ENCODE assay signal across 26 cellular contexts in the genomic region with DNA sequence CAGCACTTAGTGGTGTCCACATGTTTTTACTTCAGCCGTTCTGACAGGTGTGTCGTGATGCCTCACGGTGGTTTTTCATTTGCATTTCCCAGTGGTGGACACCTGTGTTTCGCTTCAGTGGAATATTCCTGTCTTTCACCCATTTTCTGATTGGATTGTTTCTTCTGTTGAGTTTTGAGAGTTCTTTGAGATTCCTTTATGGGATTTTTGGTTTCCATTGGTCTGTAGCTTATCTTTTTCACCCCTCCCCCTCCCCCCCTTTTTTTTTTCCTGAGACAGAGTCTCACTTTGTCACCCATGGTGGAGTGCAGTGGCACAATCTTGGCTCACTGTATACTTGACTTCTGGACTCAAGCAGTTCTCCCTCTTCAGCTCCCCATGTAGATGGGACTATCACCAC. TPM values are rescaled to one million over a fixed set of nuclear protein-coding genes. Genes with fewer than 3 reads are reported as not detected.
DNase-seq lines count a peak whose midpoint lies in the region; ATAC-seq, FAIRE-seq and TF ChIP-seq lines count a peak whose summit lies in the region.
"Had no signal": no experiment of that assay in that cellular context is flagged by ENCODE, and none has a peak within 500 bp of the region (broad histone marks: within the 10 kb centered on the region; RNA-seq: fewer than 3 reads in every experiment).

No MANE protein-coding gene starts in this region.

- no peak for TF ChIP-seq EP300 in K562 (IDR thresholded peaks at IDR 0.05; ENCODE audit: low read length)
- no peak for TF ChIP-seq EP300 in sigmoid colon (IDR thresholded peaks at IDR 0.05)

- CTCF ChIA-PET in HEK293 (lab: Yijun Ruan, JAX) = interaction anchor here (1.6 kb wide), 1 partner anchor 22 kb away, joined by 5 read pairs; a partner anchor contains a TSS
- CTCF ChIA-PET in K562 (lab: Yijun Ruan, JAX; ENCODE audit: low intra/inter-chr PET ratio) = no interaction called here

- POLR2A ChIA-PET in HEK293 (lab: Yijun Ruan, JAX) = interaction anchor here (0.7 to 1.3 kb wide), 4 partner anchors 11 to 387 kb away, joined by 3 to 8 read pairs (median 4); no protein-coding TSS in a partner anchor
- POLR2A ChIA-PET in K562 (lab: Yijun Ruan, JAX) = interaction anchor here (1.2 kb wide), 1 partner anchor 9 kb away, joined by 3 read pairs; no protein-coding TSS in a partner anchor

- H3K4me1 ChIP-seq in HEK293 (ENCODE audit: control insufficient read depth, insufficient read depth, low read length) (peaks cover 4% of the 10 kb centered on the region; the same call in 1 of the 2 replicates), K562 (replicated peaks in 1 of 2; ENCODE audit: control insufficient read depth in 2 of 2, insufficient read depth in 2 of 2, low read length in 2 of 2) (peaks cover 8 to 27% of the 10 kb centered on the region in 2 experiments; a peak in 4 of 5 replicates), psoas muscle (peaks cover 40% of the 10 kb centered on the region), small intestine (ENCODE audit: control insufficient read depth in 2 of 2, insufficient read depth in 1 of 2, low read depth in 1 of 2, low read length in 1 of 2) (peaks cover 0 to 5% of the 10 kb centered on the region in 2 donors), sigmoid colon (peaks cover 0 to 30% (median 27%) of the 10 kb centered on the region in 4 donors)
- H3K4me1 ChIP-seq: BE2C had no signal

- intact Hi-C loops in K562 (cut with micrococcal nuclease) (no loop called here), psoas muscle (cut with DNase I) (no loop called here), sigmoid colon (cut with DNase I) (no loop called here)

- TF ChIP-seq POLR2A in K562 (conservative IDR thresholded peaks at IDR 0.05) (no peak), sigmoid colon (IDR thresholded peaks at IDR 0.05) (no peak)

- TF ChIP-seq CTCF in HEK293 (tag by site-specific recombination; IDR thresholded peaks at IDR 0.05) (no peak), K562 (IDR thresholded peaks at IDR 0.05 in 2 of 3, conservative IDR thresholded peaks at IDR 0.05 in 1 of 3; ENCODE audit: insufficient read depth in 2 of 3, low read depth in 1 of 3, low read length in 3 of 3) (no peak), psoas muscle (IDR thresholded peaks at IDR 0.05) (no peak), sigmoid colon (IDR thresholded peaks at IDR 0.05) (no peak)

- peak; percentile 29 for FAIRE-seq in K562 (lab: Jason Lieb, UNC)
- FAIRE-seq in small intestine (lab: Jason Lieb, UNC) = no peak
- FAIRE-seq: A549, D721Med, GM12878 had no signal

- H3K27me3 ChIP-seq in K562 (ENCODE audit: control insufficient read depth in 2 of 2, insufficient read depth in 2 of 2, low read length in 2 of 2) (no peaks in the 10 kb centered on the region), psoas muscle (ENCODE audit: insufficient read depth in 3 of 3, low read length in 2 of 3) (no peaks in the 10 kb centered on the region), small intestine (ENCODE audit: control insufficient read depth in 2 of 2, insufficient read depth in 2 of 2, low read length in 2 of 2) (no peaks in the 10 kb centered on the region), sigmoid colon (no peaks in the 10 kb centered on the region)
- H3K27me3 ChIP-seq: BE2C; BLaER1 treated with 17β-estradiol and CSF1 and Interleukin-3, amounts not matched to agents 10 nM and 100 nM had no signal

- peaks cover 15 to 79% of the 10 kb centered on the region in 2 experiments for H3K36me3 ChIP-seq in HEK293 (ENCODE audit: control insufficient read depth in 2 of 2, insufficient read depth in 1 of 2, low read length in 2 of 2)
- H3K36me3 ChIP-seq in K562 (ENCODE audit: control insufficient read depth, insufficient read depth, low read length) = peaks cover 76% of the 10 kb centered on the region; the same call in 2 of the 3 replicates
- peaks cover 0 to 57% of the 10 kb centered on the region in 2 donors for H3K36me3 ChIP-seq in psoas muscle (ENCODE audit: insufficient read depth in 1 of 2, low read depth in 1 of 2)
- H3K36me3 ChIP-seq in small intestine (ENCODE audit: control insufficient read depth in 2 of 2, insufficient read depth in 2 of 2, low read length in 2 of 2) = peaks cover 6 to 14% of the 10 kb centered on the region in 2 donors
- peaks cover 0 to 59% (median 9%) of the 10 kb centered on the region in 4 donors for H3K36me3 ChIP-seq in sigmoid colon
- H3K36me3 ChIP-seq: BE2C had no signal

- no peak overlapping the region for H3K9ac ChIP-seq in K562 (ENCODE audit: insufficient read depth in 1 of 2, low read depth in 2 of 2, low read length in 2 of 2)
- H3K9ac ChIP-seq: BLaER1 treated with 17β-estradiol and CSF1 and Interleukin-3, amounts not matched to agents 10 nM and 100 nM had no signal

- no peak for TF ChIP-seq RAD21 in K562 (CRISPR knock-in tag; conservative IDR thresholded peaks at IDR 0.05 in 1 of 2, IDR thresholded peaks at IDR 0.05 in 1 of 2)

- ATAC-seq in K562 (no peak), psoas muscle (peak in 3 of 4 donors; percentile 2 to 22 (median 11))
- ATAC-seq: A549, GM12878, GM23338, HCT116 had no signal

- H3K79me2 ChIP-seq in K562 (ENCODE audit: control insufficient read depth, insufficient read depth, low read length) = no peaks in the 10 kb centered on the region

- 91% methylated on average over 4 of the region's 4 CpGs for WGBS in K562 (ENCODE audit: insufficient coverage, low coverage, missing lambda C conversion rate)
- 22 to 48% (median 40%) methylated on average over 4 of the region's 4 CpGs for WGBS in psoas muscle, 3 donors
- 67 to 85% (median 69%) methylated on average over 4 of the region's 4 CpGs for WGBS in small intestine, 3 donors
- WGBS in sigmoid colon, 2 donors = 82 to 92% methylated on average over 4 of the region's 4 CpGs

- H3K27ac ChIP-seq in HEK293 (ENCODE audit: extremely low read depth, low read depth, low read length) (no peak overlapping the region), K562 (ENCODE audit: extremely low read depth, low read depth, low read length) (no peak overlapping the region), psoas muscle (peak overlapping the region; percentile 36), small intestine (ENCODE audit: low read depth in 1 of 2, low read length in 1 of 2) (no peak overlapping the region), sigmoid colon (no peak overlapping the region)
- H3K27ac ChIP-seq: A549; BLaER1 treated with 17β-estradiol and CSF1 and Interleukin-3, amounts not matched to agents 10 nM and 100 nM had no signal

- DNase-seq in K562 (ENCODE audit: extremely low read depth in 1 of 4, low spot score in 3 of 4) = no peak
- no peak for DNase-seq in psoas muscle
- peak; percentile 54 for DNase-seq in small intestine
- no peak for DNase-seq in activated CD8-positive, alpha-beta memory T cell treated with anti-CD3 and anti-CD28 coated beads, Interleukin-2, amount 50 U/mL, for 48 hours
- DNase-seq in SKM-1 treated with dmso at 0.1 percent for 144 hours (lab: John Stamatoyannopoulos, UW; ENCODE audit: unreplicated experiment) = no peak
- no peak for DNase-seq in sigmoid colon
- DNase-seq: 8988T; ACHN; AML-193; BE2C; CD4-positive, alpha-beta T cell; CD8-positive, alpha-beta memory T cell; DMS 273 treated with DMSO at 0.1 percent for 48 hours; DMS79; EL; GDM1; H9; HFFc6 had no signal

- no peak overlapping the region for H3K4me2 ChIP-seq in K562 (ENCODE audit: insufficient read depth, low read length)
- H3K4me2 ChIP-seq: A549; BLaER1 treated with 17β-estradiol and CSF1 and Interleukin-3, amounts not matched to agents 10 nM and 100 nM; GM23338 had no signal

- in situ Hi-C loops in K562 (cut with MboI) = no loop called here

- no peaks in the 10 kb centered on the region for H3K9me3 ChIP-seq in HEK293 (ENCODE audit: control insufficient read depth, insufficient read depth, low read depth, low read length)
- H3K9me3 ChIP-seq in K562 (replicated peaks; ENCODE audit: control insufficient read depth, insufficient read depth, low read depth, low read length) = no peaks in the 10 kb centered on the region
- H3K9me3 ChIP-seq in psoas muscle = no peaks in the 10 kb centered on the region
- no peaks in the 10 kb centered on the region for H3K9me3 ChIP-seq in small intestine (ENCODE audit: control insufficient read depth, low read depth)
- no peaks in the 10 kb centered on the region for H3K9me3 ChIP-seq in sigmoid colon
- H3K9me3 ChIP-seq: A549; BE2C; BLaER1 treated with 17β-estradiol and CSF1 and Interleukin-3, amounts not matched to agents 10 nM and 100 nM had no signal

- no peak overlapping the region for H3K4me3 ChIP-seq in HEK293 (ENCODE audit: low read depth, low read length)
- no peak overlapping the region for H3K4me3 ChIP-seq in K562
- H3K4me3 ChIP-seq in psoas muscle = no peak overlapping the region
- no peak overlapping the region for H3K4me3 ChIP-seq in small intestine (ENCODE audit: low read depth in 1 of 2, low read length in 2 of 2)
- H3K4me3 ChIP-seq in sigmoid colon = no peak overlapping the region
- H3K4me3 ChIP-seq: A549; BLaER1 treated with 17β-estradiol and CSF1 and Interleukin-3, amounts not matched to agents 10 nM and 100 nM; GM12878; GM23338 had no signal

- BruUV-seq in K562 (replicated peaks; lab: Mats Ljungman, UMichigan) = no TSS peak

- peaks cover 3% of the 10 kb centered on the region for H3K9me1 ChIP-seq in K562 (ENCODE audit: control insufficient read depth, insufficient read depth, low read length)

- H4K20me1 ChIP-seq in K562 (replicated peaks; ENCODE audit: control insufficient read depth, insufficient read depth, low read length) = no peaks in the 10 kb centered on the region

- no peak overlapping the region for H2AFZ ChIP-seq in K562 (ENCODE audit: low read depth, low read length)
- H2AFZ ChIP-seq: GM23338 had no signal

RNA-seq across cellular contexts. Expression of a gene that starts 8.0 kb away (rescaled TPM):
- total RNA-seq in K562 (2011; cell fraction: chromatin; rRNA removed; ENCODE audit: low replicate concordance) = 20.7 and 42.5 TPM in 2 replicates
- 27.0 and 27.3 TPM in 2 replicates for total RNA-seq in K562 (2011; cell fraction: nucleolus; rRNA removed)
- 19.0 and 21.1 TPM in 2 replicates for total RNA-seq in K562 (2011; cell fraction: nucleoplasm; rRNA removed)
- total RNA-seq in K562 (2014; rRNA removed) = 2.7 and 3.1 TPM in 2 replicates
- 1.8 and 2.0 TPM in 2 replicates for total RNA-seq in K562 (2014; rRNA removed; fragmentation: Illumina TruSeq; extraction: Trizol)
- total RNA-seq in K562 (2015; rRNA removed; fragmentation: Illumina TruSeq; extraction: Trizol) = 2.9 and 4.5 TPM in 2 replicates
- 2.8 and 4.1 TPM in 2 replicates for total RNA-seq in K562 (2021)
- 4.8 and 7.5 TPM in 2 replicates for polyA plus RNA-seq in K562 (2011; rRNA removed)
- 2.9 and 5.5 TPM in 2 replicates for polyA plus RNA-seq in K562 (2011; cell fraction: cytosol; rRNA removed)
- 40.8 and 73.8 TPM in 2 replicates for polyA plus RNA-seq in K562 (2011; cell fraction: nucleus; rRNA removed)
- polyA plus RNA-seq in K562 (2012) = 3.4 and 10.6 TPM in 2 replicates
- 2.7 and 3.1 TPM in 2 replicates for polyA plus RNA-seq in K562 (2014; fragmentation: Illumina TruSeq; extraction: Trizol)
- polyA plus RNA-seq in K562 (2014; fragmentation: Nextera tagmentation; extraction: Ambion mirVana) = under 1 TPM; 0.32 to 0.34 TPM
- 4.5 and 5.8 TPM in 2 replicates for polyA plus RNA-seq in K562 (2014; rRNA removed)
- 1.2 and 2.2 TPM in 2 replicates for polyA minus RNA-seq in K562 (2011; rRNA and poly(A)+ RNA removed)
- 0.95 and 2.6 TPM in 2 replicates for polyA minus RNA-seq in K562 (2011; cell fraction: cytosol; rRNA and poly(A)+ RNA removed)
- polyA minus RNA-seq in K562 (2011; cell fraction: nucleus; rRNA and poly(A)+ RNA removed) = 6.3 and 6.9 TPM in 2 replicates
- 1,000 to 10,000 TPM in 2 of 4 donors, 100 to 1,000 TPM in 2; 788 to 1,374 (median 978) TPM for total RNA-seq in psoas muscle
- 100 to 1,000 TPM; 256 to 608 (median 529) TPM for polyA plus RNA-seq in psoas muscle
- 1 to 10 TPM; 2.2 to 3.8 (median 2.7) TPM for polyA plus RNA-seq in small intestine
- 1 to 10 TPM; 1.8 to 5.5 (median 4.2) TPM for total RNA-seq in sigmoid colon
- 1 to 10 TPM in 1 of 3 donors, under 1 TPM in 1, not detected in 1; 0.69 to 4.2 TPM for polyA plus RNA-seq in sigmoid colon
- polyA plus RNA-seq: CD14-positive monocyte had no signal

RNA-seq across cellular contexts. Expression of a gene that starts 19.8 kb away (rescaled TPM):
- total RNA-seq in K562 (2011; cell fraction: chromatin; rRNA removed; ENCODE audit: low replicate concordance) = 36.0 and 91.8 TPM in 2 replicates
- 60.5 and 68.7 TPM in 2 replicates for total RNA-seq in K562 (2011; cell fraction: nucleolus; rRNA removed)
- 54.1 and 60.8 TPM in 2 replicates for total RNA-seq in K562 (2011; cell fraction: nucleoplasm; rRNA removed)
- 6.0 and 7.7 TPM in 2 replicates for total RNA-seq in K562 (2014; rRNA removed)
- 4.5 and 6.5 TPM in 2 replicates for total RNA-seq in K562 (2014; rRNA removed; fragmentation: Illumina TruSeq; extraction: Trizol)
- total RNA-seq in K562 (2015; rRNA removed; fragmentation: Illumina TruSeq; extraction: Trizol) = 5.6 and 7.6 TPM in 2 replicates
- total RNA-seq in K562 (2021) = 16.9 TPM in 2 replicates
- polyA plus RNA-seq in K562 (2011; rRNA removed) = 5.7 and 10.6 TPM in 2 replicates
- polyA plus RNA-seq in K562 (2011; cell fraction: cytosol; rRNA removed) = 10.7 and 16.0 TPM in 2 replicates
- polyA plus RNA-seq in K562 (2011; cell fraction: nucleus; rRNA removed) = 25.5 and 35.7 TPM in 2 replicates
- polyA plus RNA-seq in K562 (2012) = 11.7 and 15.0 TPM in 2 replicates
- 11.7 and 11.8 TPM in 2 replicates for polyA plus RNA-seq in K562 (2014; fragmentation: Illumina TruSeq; extraction: Trizol)
- 1 to 10 TPM; 1.4 to 1.6 TPM for polyA plus RNA-seq in K562 (2014; fragmentation: Nextera tagmentation; extraction: Ambion mirVana)
- polyA plus RNA-seq in K562 (2014; rRNA removed) = 7.1 and 9.9 TPM in 2 replicates
- polyA minus RNA-seq in K562 (2011; rRNA and poly(A)+ RNA removed) = 12.8 and 16.0 TPM in 2 replicates
- polyA minus RNA-seq in K562 (2011; cell fraction: cytosol; rRNA and poly(A)+ RNA removed) = 15.2 and 25.2 TPM in 2 replicates
- 15.1 and 17.1 TPM in 2 replicates for polyA minus RNA-seq in K562 (2011; cell fraction: nucleus; rRNA and poly(A)+ RNA removed)
- 10 to 100 TPM in 3 of 4 donors, 1 to 10 TPM in 1; 7.2 to 12.6 (median 10.9) TPM for total RNA-seq in psoas muscle
- polyA plus RNA-seq in psoas muscle = 1 to 10 TPM; 4.2 to 7.7 (median 6.4) TPM
- polyA plus RNA-seq in small intestine = 10 to 100 TPM in 1 of 3 donors, 1 to 10 TPM in 2; 5.7 to 15.8 (median 6.7) TPM
- 10 to 100 TPM in 3 of 4 donors, 1 to 10 TPM in 1; 8.9 to 16.6 (median 11.8) TPM for total RNA-seq in sigmoid colon
- polyA plus RNA-seq in sigmoid colon = 10 to 100 TPM in 1 of 3 donors, 1 to 10 TPM in 2; 1.2 to 11.9 (median 1.2) TPM

RNA-seq across cellular contexts. Expression of a gene that starts 22.0 kb away (rescaled TPM):
- total RNA-seq in K562 (2011; cell fraction: chromatin; rRNA removed; ENCODE audit: low replicate concordance) = 39.7 and 71.7 TPM in 2 replicates
- total RNA-seq in K562 (2011; cell fraction: nucleolus; rRNA removed) = 42.2 and 44.1 TPM in 2 replicates
- total RNA-seq in K562 (2011; cell fraction: nucleoplasm; rRNA removed) = 34.4 and 37.9 TPM in 2 replicates
- total RNA-seq in K562 (2014; rRNA removed) = 33.1 and 50.4 TPM in 2 replicates
- 5.7 and 8.2 TPM in 2 replicates for total RNA-seq in K562 (2014; rRNA removed; fragmentation: Illumina TruSeq; extraction: Trizol)
- 21.2 and 21.9 TPM in 2 replicates for total RNA-seq in K562 (2015; rRNA removed; fragmentation: Illumina TruSeq; extraction: Trizol)
- 29.8 and 31.2 TPM in 2 replicates for total RNA-seq in K562 (2021)
- polyA plus RNA-seq in K562 (2011; rRNA removed) = 23.8 and 33.3 TPM in 2 replicates
- polyA plus RNA-seq in K562 (2011; cell fraction: cytosol; rRNA removed) = 27.1 and 60.5 TPM in 2 replicates
- 58.3 and 92.0 TPM in 2 replicates for polyA plus RNA-seq in K562 (2011; cell fraction: nucleus; rRNA removed)
- polyA plus RNA-seq in K562 (2012) = 28.4 and 31.7 TPM in 2 replicates
- polyA plus RNA-seq in K562 (2014; fragmentation: Illumina TruSeq; extraction: Trizol) = 15.0 and 22.7 TPM in 2 replicates
- polyA plus RNA-seq in K562 (2014; fragmentation: Nextera tagmentation; extraction: Ambion mirVana) = 10 to 100 TPM; 16.7 to 26.0 TPM
- polyA plus RNA-seq in K562 (2014; rRNA removed) = 28.1 and 48.3 TPM in 2 replicates
- polyA minus RNA-seq in K562 (2011; rRNA and poly(A)+ RNA removed) = 6.6 and 8.9 TPM in 2 replicates
- 7.1 and 9.9 TPM in 2 replicates for polyA minus RNA-seq in K562 (2011; cell fraction: cytosol; rRNA and poly(A)+ RNA removed)
- polyA minus RNA-seq in K562 (2011; cell fraction: nucleus; rRNA and poly(A)+ RNA removed) = 15.1 and 21.2 TPM in 2 replicates
- 100 to 1,000 TPM in 1 of 4 donors, 10 to 100 TPM in 3; 53.3 to 101 (median 78.7) TPM for total RNA-seq in psoas muscle
- polyA plus RNA-seq in psoas muscle = 10 to 100 TPM; 19.2 to 34.0 (median 26.2) TPM
- polyA plus RNA-seq in small intestine = 10 to 100 TPM; 15.9 to 23.0 (median 17.0) TPM
- total RNA-seq in sigmoid colon = 10 to 100 TPM; 11.4 to 34.1 (median 26.1) TPM
- polyA plus RNA-seq in sigmoid colon = 10 to 100 TPM; 12.5 to 14.8 (median 12.6) TPM

RNA-seq across cellular contexts. Expression of a gene that starts 34.0 kb away (rescaled TPM):
- total RNA-seq in K562 (2011; cell fraction: chromatin; rRNA removed; ENCODE audit: low replicate concordance) = 229 and 466 TPM in 2 replicates
- 309 and 326 TPM in 2 replicates for total RNA-seq in K562 (2011; cell fraction: nucleolus; rRNA removed)
- 244 and 282 TPM in 2 replicates for total RNA-seq in K562 (2011; cell fraction: nucleoplasm; rRNA removed)
- total RNA-seq in K562 (2014; rRNA removed) (28.8 and 35.6 TPM in 2 replicates), K562 (2014; rRNA removed; fragmentation: Illumina TruSeq; extraction: Trizol) (7.3 and 9.5 TPM in 2 replicates), K562 (2015; rRNA removed; fragmentation: Illumina TruSeq; extraction: Trizol) (23.9 and 24.6 TPM in 2 replicates), K562 (2021) (45.2 and 54.4 TPM in 2 replicates), psoas muscle (10 to 100 TPM in 3 of 4 donors, 1 to 10 TPM in 1; 9.5 to 10.8 (median 10.2) TPM), sigmoid colon (10 to 100 TPM; 57.1 to 90.1 (median 68.9) TPM)
- polyA plus RNA-seq in K562 (2011; rRNA removed) (59.7 and 110 TPM in 2 replicates), K562 (2014; fragmentation: Illumina TruSeq; extraction: Trizol) (21.8 and 29.4 TPM in 2 replicates), K562 (2014; fragmentation: Nextera tagmentation; extraction: Ambion mirVana) (under 1 TPM; 0.32 to 0.89 TPM), K562 (2014; rRNA removed) (35.5 and 36.2 TPM in 2 replicates), psoas muscle (1 to 10 TPM; 4.1 to 8.3 (median 6.0) TPM), small intestine (10 to 100 TPM in 1 of 3 donors, 1 to 10 TPM in 1, under 1 TPM in 1; 0.45 to 21.0 (median 1.4) TPM), sigmoid colon (10 to 100 TPM in 1 of 3 donors, 1 to 10 TPM in 2; 3.6 to 21.3 (median 7.9) TPM)
- 50.2 and 68.3 TPM in 2 replicates for polyA plus RNA-seq in K562 (2011; cell fraction: cytosol; rRNA removed)
- 313 and 392 TPM in 2 replicates for polyA plus RNA-seq in K562 (2011; cell fraction: nucleus; rRNA removed)
- polyA plus RNA-seq in K562 (2012) = 39.1 and 59.5 TPM in 2 replicates
- 56.4 and 73.7 TPM in 2 replicates for polyA minus RNA-seq in K562 (2011; rRNA and poly(A)+ RNA removed)
- polyA minus RNA-seq in K562 (2011; cell fraction: cytosol; rRNA and poly(A)+ RNA removed) = 58.2 and 59.2 TPM in 2 replicates
- polyA minus RNA-seq in K562 (2011; cell fraction: nucleus; rRNA and poly(A)+ RNA removed) = 58.7 and 72.1 TPM in 2 replicates
